23 cellular contexts compared by ENCODE assay signal in genomic region chr1:86640161-86640560, GRCh38.
DNase-seq lines count a peak whose midpoint lies in the region; ATAC-seq, FAIRE-seq and TF ChIP-seq lines count a peak whose summit lies in the region.
"Had no signal": no experiment of that assay in that cellular context is flagged by ENCODE, and none has a peak within 500 bp of the region (broad histone marks: within the 10 kb centered on the region; RNA-seq: fewer than 3 reads in every experiment).

No MANE protein-coding gene starts in this region.

- DNase-seq in COLO829 (ENCODE audit: low spot score): peak; percentile 15
- DNase-seq in amniotic epithelial cell (ENCODE audit: low read depth): peak; percentile 80
- DNase-seq in fibroblast of pulmonary artery (ENCODE audit: low read depth): peak; percentile 9
- DNase-seq in non-pigmented ciliary epithelial cell (ENCODE audit: low read depth): peak; percentile 30
- no peak for DNase-seq in lower lobe of right lung
- no peak for DNase-seq in dorsolateral prefrontal cortex
- no peak for DNase-seq in GM12891 (ENCODE audit: insufficient read length, low spot score)
- DNase-seq: 8988T; CD4-positive, alpha-beta memory T cell; DMS153; H9; KBM-7; NCI-H1105; NCI-H146; NCI-H2029; NCI-H2227 treated with DMSO at 0.1 percent for 48 hours; NCI-H524; NCI-H774; NK-92 treated with Interleukin-12 subunit alpha and Interleukin-12 subunit beta, amount 100 ng/mL, for 24 hours; SIG-M5 had no signal

- H3K36me3 ChIP-seq in lower lobe of right lung: no peaks in the 10 kb centered on the region
- H3K36me3 ChIP-seq: BLaER1 treated with 17β-estradiol and CSF1 and Interleukin-3, amounts not matched to agents 10 nM and 100 nM had no signal

- no peak overlapping the region for H3K4me3 ChIP-seq in fibroblast of pulmonary artery (replicated peaks; ENCODE audit: low read depth, low read length)
- H3K4me3 ChIP-seq in lower lobe of right lung: no peak overlapping the region
- no peak overlapping the region for H3K4me3 ChIP-seq in dorsolateral prefrontal cortex
- H3K4me3 ChIP-seq: BLaER1 treated with 17β-estradiol and CSF1 and Interleukin-3, amounts not matched to agents 10 nM and 100 nM had no signal

- H3K27me3 ChIP-seq in lower lobe of right lung (ENCODE audit: low read depth): no peaks in the 10 kb centered on the region
- H3K27me3 ChIP-seq in dorsolateral prefrontal cortex: no peaks in the 10 kb centered on the region
- H3K27me3 ChIP-seq: BLaER1 treated with 17β-estradiol and CSF1 and Interleukin-3, amounts not matched to agents 10 nM and 100 nM had no signal

- FAIRE-seq in GM12891 (lab: Jason Lieb, UNC): no peak

- H3K27ac ChIP-seq in lower lobe of right lung (no peak overlapping the region), dorsolateral prefrontal cortex (no peak overlapping the region)
- H3K27ac ChIP-seq: BLaER1 treated with 17β-estradiol and CSF1 and Interleukin-3, amounts not matched to agents 10 nM and 100 nM; HL-60; RWPE1 had no signal

- TF ChIP-seq CTCF in fibroblast of pulmonary artery (IDR thresholded peaks at IDR 0.05; ENCODE audit: low read length, missing control alignments) (no peak), lower lobe of right lung (IDR thresholded peaks at IDR 0.05) (no peak), dorsolateral prefrontal cortex (IDR thresholded peaks at IDR 0.05 in 54 of 56, conservative IDR thresholded peaks at IDR 0.05 in 2 of 56; ENCODE audit: low read depth in 1 of 56, partially characterized antibody in 56 of 56) (no peak)

- intact Hi-C loops in lower lobe of right lung (cut with DNase I) (no loop called here), dorsolateral prefrontal cortex (cut with DNase I) (no loop called here)

- no peaks in the 10 kb centered on the region for H3K4me1 ChIP-seq in lower lobe of right lung
- H3K4me1 ChIP-seq: BLaER1 treated with 17β-estradiol and CSF1 and Interleukin-3, amounts not matched to agents 10 nM and 100 nM had no signal

- no peak for TF ChIP-seq POLR2A in GM12891 (IDR thresholded peaks at IDR 0.05; ENCODE audit: low read depth, low read length)

- no peaks in the 10 kb centered on the region for H3K9me3 ChIP-seq in lower lobe of right lung
- H3K9me3 ChIP-seq: BLaER1 treated with 17β-estradiol and CSF1 and Interleukin-3, amounts not matched to agents 10 nM and 100 nM had no signal

- ATAC-seq in lower lobe of right lung: no peak

TF ChIP-seq in GM12891, 5 proteins besides CTCF, POLR2A, EP300 and RAD21:
- no peak for TF ChIP-seq SPI1 (IDR thresholded peaks at IDR 0.05; ENCODE audit: low read depth, low read length)
- no peak for TF ChIP-seq POU2F2 (IDR thresholded peaks at IDR 0.05; ENCODE audit: low read depth, low read length)
- TF ChIP-seq TAF1 (IDR thresholded peaks at IDR 0.05; ENCODE audit: low read depth, low read length): no peak
- TF ChIP-seq PAX5 (IDR thresholded peaks at IDR 0.05; ENCODE audit: insufficient read depth, low read length, severe bottlenecking): no peak
- no peak for TF ChIP-seq POLR2AphosphoS5 (IDR thresholded peaks at IDR 0.05; ENCODE audit: low read depth, low read length)

Comparison
In these comparisons a context has a peak if more than half of its experiments do, and no peak if none do; other contexts are left out.
1. DNase-seq: peak in COLO829 (single experiment), amniotic epithelial cell (single experiment), fibroblast of pulmonary artery (single experiment) and non-pigmented ciliary epithelial cell (single experiment); none in lower lobe of right lung (single experiment), dorsolateral prefrontal cortex (0 of 10) and GM12891 (single experiment).